Comparison of ENCODE assay signal across 8 cellular contexts in genomic region chr12:54993181-54993835, GRCh38. TPM values are rescaled to one million over a fixed set of nuclear protein-coding genes. Genes with fewer than 3 reads are reported as not detected.
DNase-seq lines count a peak whose midpoint lies in the region; ATAC-seq and TF ChIP-seq lines count a peak whose summit lies in the region.

No MANE protein-coding gene starts in this region.

- WGBS in H9 (ENCODE audit: extremely low coverage, insufficient read length, low lambda C conversion rate): no CpG with 5 or more reads among the region's 12 CpGs

- TF ChIP-seq CTCF in H9 (conservative IDR thresholded peaks at IDR 0.05) (peak; percentile 88), progenitor cell of endocrine pancreas (IDR thresholded peaks at IDR 0.05; ENCODE audit: unreplicated experiment) (peak; percentile 89)

- no peak overlapping the region for H2AK5ac ChIP-seq in H9 (ENCODE audit: insufficient read length, low read length)

- H4K20me1 ChIP-seq in H9 (ENCODE audit: control insufficient read depth, insufficient read depth, insufficient read length): no peaks in the 10 kb centered on the region

- H3K79me1 ChIP-seq in H9 (ENCODE audit: insufficient read depth, low read depth, low read length, poor library complexity, severe bottlenecking): no peaks in the 10 kb centered on the region

- H3K36me3 Mint-ChIP-seq in H9 (ENCODE audit: insufficient read depth in 1 of 3, low read depth in 3 of 3) (no peaks in the 10 kb centered on the region; a peak in 1 of 7 replicates), progenitor cell of endocrine pancreas (ENCODE audit: insufficient read depth) (no peaks in the 10 kb centered on the region)
- H3K36me3 Mint-ChIP-seq in activated naive CD4-positive, alpha-beta T cell treated with anti-CD3 and anti-CD28 coated beads, Interleukin-2, amount 50 U/mL, for 72 hours: peaks cover 0 to 7% of the 10 kb centered on the region in 2 donors

- H3K27ac Mint-ChIP-seq in H9 (no peak overlapping the region), progenitor cell of endocrine pancreas (no peak overlapping the region)
- no peak overlapping the region for H3K27ac Mint-ChIP-seq in activated naive CD4-positive, alpha-beta T cell treated with anti-CD3 and anti-CD28 coated beads, Interleukin-2, amount 50 U/mL, for 72 hours

- no peaks in the 10 kb centered on the region; a peak in 1 of 5 replicates for H3K9me3 Mint-ChIP-seq in H9
- no peaks in the 10 kb centered on the region for H3K9me3 Mint-ChIP-seq in activated naive CD4-positive, alpha-beta T cell treated with anti-CD3 and anti-CD28 coated beads, Interleukin-2, amount 50 U/mL, for 72 hours
- no peaks in the 10 kb centered on the region for H3K9me3 Mint-ChIP-seq in progenitor cell of endocrine pancreas (ENCODE audit: low read depth)

- H2BK5ac ChIP-seq in H9 (ENCODE audit: insufficient read length, low read length): no peak overlapping the region

- H3K4me2 ChIP-seq in H9 (ENCODE audit: insufficient read depth, insufficient read length, low read length): no peak overlapping the region

- H3K56ac ChIP-seq in H9 (ENCODE audit: insufficient read length, low read depth, low read length): no peak overlapping the region

- H4K5ac ChIP-seq in H9 (ENCODE audit: insufficient read length, low read depth, low read length): no peak overlapping the region

- H3K4me1 Mint-ChIP-seq in H9 (peaks cover 23 to 24% of the 10 kb centered on the region in 2 experiments), progenitor cell of endocrine pancreas (ENCODE audit: low read depth) (no peaks in the 10 kb centered on the region)

- H2AFZ ChIP-seq in H9 (ENCODE audit: low read length): no peak overlapping the region

- ATAC-seq in activated naive CD4-positive, alpha-beta T cell treated with anti-CD3 and anti-CD28 coated beads, Interleukin-2, amount 50 U/mL, for 72 hours: peak; percentile 49 to 67

- no peak overlapping the region for H4K8ac ChIP-seq in H9 (replicated peaks; ENCODE audit: insufficient read length, low read depth, low read length)

- H3K9ac ChIP-seq in H9 (ENCODE audit: extremely low read depth, insufficient read length, low read length): no peak overlapping the region

- no peak overlapping the region for H3T11ph ChIP-seq in H9 (ENCODE audit: low read length)

- H3K27me3 Mint-ChIP-seq in H9 (ENCODE audit: low read depth) (no peaks in the 10 kb centered on the region; the same call in 1 of the 2 replicates), progenitor cell of endocrine pancreas (peaks cover 11% of the 10 kb centered on the region)

- no peak overlapping the region for H2BK20ac ChIP-seq in H9 (ENCODE audit: low read depth, low read length, poor library complexity, severe bottlenecking)

- H2BK15ac ChIP-seq in H9 (ENCODE audit: low read depth, low read length): no peak overlapping the region

- no peak overlapping the region for H3K4me3 Mint-ChIP-seq in H9
- no peak overlapping the region for H3K4me3 Mint-ChIP-seq in progenitor cell of endocrine pancreas (ENCODE audit: low read depth)

- H2BK120ac ChIP-seq in H9 (ENCODE audit: low read depth, low read length, poor library complexity, severe bottlenecking): no peak overlapping the region

- no peak overlapping the region for H3K18ac ChIP-seq in H9 (ENCODE audit: insufficient read length, low read depth, low read length)

- no peak overlapping the region for H3K27ac ChIP-seq in H9 (ENCODE audit: insufficient read length, low read depth, low read length)

- DNase-seq in ELF-1 (ENCODE audit: low read depth, low spot score) (peak; percentile 32), H9 (peak; percentile 53), NAMALWA (ENCODE audit: low spot score) (peak; percentile 92), SHP77 treated with DMSO at 0.1 percent for 48 hours (lab: John Stamatoyannopoulos, UW) (peak; percentile 57), glomerular visceral epithelial cell (ENCODE audit: extremely low spot score) (peak; percentile 62), progenitor cell of endocrine pancreas (ENCODE audit: low spot score, unreplicated experiment) (peak; percentile 15), posterior vena cava (ENCODE audit: low spot score) (no peak)
- peak in 1 of 2 donors; percentile 42 for DNase-seq in activated naive CD4-positive, alpha-beta T cell treated with anti-CD3 and anti-CD28 coated beads, Interleukin-2, amount 50 U/mL, for 72 hours (ENCODE audit: low spot score in 2 of 2)

- intact Hi-C loops in posterior vena cava (cut with DNase I): loop anchor here (10.0 kb wide), 2 partner anchors 71 to 81 kb away; no protein-coding TSS in a partner anchor

- no peak overlapping the region for H3K14ac ChIP-seq in H9 (ENCODE audit: insufficient read depth, low read length)

- H3K23me2 ChIP-seq in H9 (ENCODE audit: insufficient read length, low read depth, low read length, poor library complexity, severe bottlenecking): no peaks in the 10 kb centered on the region

- H4K91ac ChIP-seq in H9 (ENCODE audit: insufficient read length, low read depth, low read length): no peak overlapping the region

- no peaks in the 10 kb centered on the region for H3K79me2 ChIP-seq in H9 (ENCODE audit: insufficient read depth, low read length)

- no peak overlapping the region for H3K23ac ChIP-seq in H9 (ENCODE audit: insufficient read length, low read depth, low read length)

- peaks cover 5% of the 10 kb centered on the region; the same call in 1 of the 2 replicates for H3K4me1 ChIP-seq in H9 (ENCODE audit: insufficient read depth, low read length)

- no peak overlapping the region for H3K4ac ChIP-seq in H9 (ENCODE audit: low read depth, low read length)

- no peaks in the 10 kb centered on the region for H3K9me3 ChIP-seq in H9 (ENCODE audit: control insufficient read depth, low read depth, low read length)

- no peaks in the 10 kb centered on the region for H3K27me3 ChIP-seq in H9 (ENCODE audit: insufficient read depth, low read length)

- H2BK12ac ChIP-seq in H9 (ENCODE audit: insufficient read length, low read depth, low read length): no peak overlapping the region

RNA-seq across cellular contexts. Expression of gene TESPA1, which starts 8.7 kb away (rescaled TPM):
- not detected in 2 replicates for total RNA-seq in H9 (2021)
- 10 to 100 TPM; 94.7 to 95.8 TPM for total RNA-seq in activated naive CD4-positive, alpha-beta T cell treated with anti-CD3 and anti-CD28 coated beads, Interleukin-2, amount 50 U/mL, for 72 hours
- total RNA-seq in progenitor cell of endocrine pancreas: not detected in 2 replicates
- 1 to 10 TPM in 1 of 2 donors, under 1 TPM in 1; 1.00 to 3.3 TPM for total RNA-seq in posterior vena cava

RNA-seq across cellular contexts. Expression of gene NEUROD4, which starts 26.5 kb away (rescaled TPM):
- total RNA-seq in H9 (2021) (not detected in 2 replicates), progenitor cell of endocrine pancreas (not detected in 2 replicates), posterior vena cava (not detected)
- total RNA-seq in activated naive CD4-positive, alpha-beta T cell treated with anti-CD3 and anti-CD28 coated beads, Interleukin-2, amount 50 U/mL, for 72 hours: not detected

Comparison
In these comparisons a context has a peak if more than half of its experiments do, and no peak if none do; other contexts are left out.
1. RNA of gene TESPA1, which starts 8.7 kb away (total RNA-seq): 94.7 to 95.8 TPM in activated naive CD4-positive, alpha-beta T cell treated with anti-CD3 and anti-CD28 coated beads, Interleukin-2, amount 50 U/mL, for 72 hours; 1.00 to 3.3 TPM in posterior vena cava, not detected in H9 and not detected in progenitor cell of endocrine pancreas; every median in the first group is over 10 times any median in the second.